10 cellular contexts compared by ENCODE assay signal in genomic region chr1:226826479-226827245, GRCh38. TPM values are rescaled to one million over a fixed set of nuclear protein-coding genes. Genes with fewer than 3 reads are reported as not detected.
DNase-seq lines count a peak whose midpoint lies in the region; ATAC-seq, FAIRE-seq and TF ChIP-seq lines count a peak whose summit lies in the region.
"Had no signal": no experiment of that assay in that cellular context is flagged by ENCODE, and none has a peak within 500 bp of the region (broad histone marks: within the 10 kb centered on the region; RNA-seq: fewer than 3 reads in every experiment).

No MANE protein-coding gene starts in this region.

- no peak for DNase-seq in CD8-positive, alpha-beta T cell
- DNase-seq in RWPE1 (ENCODE audit: low spot score) (no peak), sigmoid colon (no peak), GM12891 (ENCODE audit: insufficient read length, low spot score) (no peak), NCI-H748 (lab: John Stamatoyannopoulos, UW; ENCODE audit: unreplicated experiment) (no peak), NCI-H82 (lab: John Stamatoyannopoulos, UW) (no peak)
- DNase-seq: cerebellar nuclear complex had no signal

- H3K27me3 ChIP-seq in CD8-positive, alpha-beta T cell (ENCODE audit: insufficient read depth, low read length), result no peaks in the 10 kb centered on the region
- H3K27me3 ChIP-seq in esophagus (ENCODE audit: control insufficient read depth in 1 of 2, insufficient read depth in 2 of 2, low read length in 2 of 2) (no peaks in the 10 kb centered on the region), sigmoid colon (no peaks in the 10 kb centered on the region)

- no peak for TF ChIP-seq POLR2A in sigmoid colon (IDR thresholded peaks at IDR 0.05)
- TF ChIP-seq POLR2A in GM12891 (IDR thresholded peaks at IDR 0.05; ENCODE audit: low read depth, low read length), result no peak

- no peak for TF ChIP-seq CTCF in CD8-positive, alpha-beta T cell (IDR thresholded peaks at IDR 0.05)
- TF ChIP-seq CTCF in RWPE1 (conservative IDR thresholded peaks at IDR 0.05; ENCODE audit: low read depth) (no peak), sigmoid colon (IDR thresholded peaks at IDR 0.05) (no peak)

- H3K27ac ChIP-seq in CD8-positive, alpha-beta T cell (ENCODE audit: low read depth, low read length), result no peak overlapping the region
- H3K27ac ChIP-seq in RWPE1 (peak overlapping the region; percentile 9; the same call in 1 of the 2 replicates), esophagus (ENCODE audit: low read depth in 2 of 2, low read length in 1 of 2) (peak overlapping the region; percentile 72 to 95), sigmoid colon (peak overlapping the region; percentile 83 to 90 (median 88))

- POLR2A ChIA-PET in CD8-positive, alpha-beta T cell (lab: Charles Lee), result interaction anchor here (0.6 to 1.5 kb wide), 4 partner anchors 27 to 200 kb away, joined by 3 to 5 read pairs (median 4); no protein-coding TSS in a partner anchor
- POLR2A ChIA-PET in RWPE1 (lab: Yijun Ruan, JAX; ENCODE audit: low non-redundant PET), result no interaction called here

- no peak for FAIRE-seq in GM12891 (lab: Jason Lieb, UNC)

- H3K4me3 Mint-ChIP-seq in CD8-positive, alpha-beta T cell, result no peak overlapping the region
- H3K4me3 Mint-ChIP-seq: neural crest cell had no signal

- 87 to 90% methylated on average over 19 of the region's 19 CpGs for WGBS in esophagus, 2 donors
- 95% methylated on average over 19 of the region's 19 CpGs for WGBS in sigmoid colon, 2 donors

- no peaks in the 10 kb centered on the region for H3K27me3 Mint-ChIP-seq in CD8-positive, alpha-beta T cell (ENCODE audit: low read depth)

- no peak overlapping the region for H3K4me3 ChIP-seq in CD8-positive, alpha-beta T cell (ENCODE audit: low read depth, low read length)
- H3K4me3 ChIP-seq in esophagus (ENCODE audit: low read depth in 1 of 2, low read length in 2 of 2), result no peak overlapping the region
- H3K4me3 ChIP-seq in sigmoid colon, result no peak overlapping the region

- peak overlapping the region; percentile 18 for H3K27ac Mint-ChIP-seq in CD8-positive, alpha-beta T cell

- intact Hi-C loops in CD8-positive, alpha-beta T cell (cut with DNase I, micrococcal nuclease), result loop anchor here (5.0 kb wide), 2 partner anchors 94 to 139 kb away; no protein-coding TSS in a partner anchor
- intact Hi-C loops in sigmoid colon (cut with DNase I), result loop anchor here (10.0 kb wide), 2 partner anchors 122 to 402 kb away; no protein-coding TSS in a partner anchor

- no peak for ATAC-seq in CD8-positive, alpha-beta T cell
- no peak for ATAC-seq in GM21825 (IDR thresholded peaks at IDR 0.05; ENCODE audit: unreplicated experiment)

- H3K9me3 Mint-ChIP-seq in CD8-positive, alpha-beta T cell, result no peaks in the 10 kb centered on the region
- H3K9me3 Mint-ChIP-seq: neural crest cell had no signal

- CTCF ChIA-PET in CD8-positive, alpha-beta T cell (lab: Charles Lee), result interaction anchor here (0.6 to 10.8 kb wide), 11 partner anchors 9 to 427 kb away, joined by 3 to 218 read pairs (median 5); partner anchors contain the start of gene ITPKB
- CTCF ChIA-PET in RWPE1 (lab: Yijun Ruan, JAX), result interaction anchor here (0.7 to 5.3 kb wide), 7 partner anchors 10 to 402 kb away, joined by 3 to 35 read pairs (median 5); partner anchors contain the start of gene ITPKB

- H3K36me3 Mint-ChIP-seq in CD8-positive, alpha-beta T cell, result no peaks in the 10 kb centered on the region

- no peaks in the 10 kb centered on the region for H3K36me3 ChIP-seq in CD8-positive, alpha-beta T cell (ENCODE audit: insufficient read depth, low read length)
- no peaks in the 10 kb centered on the region for H3K36me3 ChIP-seq in esophagus (ENCODE audit: control insufficient read depth in 2 of 2, insufficient read depth in 2 of 2, low read length in 1 of 2)
- H3K36me3 ChIP-seq in sigmoid colon, result no peaks in the 10 kb centered on the region

- H3K4me1 Mint-ChIP-seq in CD8-positive, alpha-beta T cell (ENCODE audit: low read depth), result peaks cover 20% of the 10 kb centered on the region

- peaks cover 10% of the 10 kb centered on the region for H3K4me1 ChIP-seq in CD8-positive, alpha-beta T cell (ENCODE audit: insufficient read depth, low read length)
- H3K4me1 ChIP-seq in esophagus (ENCODE audit: control insufficient read depth in 2 of 2, insufficient read depth in 2 of 2, low read length in 1 of 2) (peaks cover 0 to 4% of the 10 kb centered on the region in 2 donors), sigmoid colon (peaks cover 0 to 37% (median 25%) of the 10 kb centered on the region in 4 donors)

- H3K9me3 ChIP-seq in CD8-positive, alpha-beta T cell (ENCODE audit: low read length), result no peaks in the 10 kb centered on the region
- H3K9me3 ChIP-seq in esophagus (ENCODE audit: control insufficient read depth in 2 of 2, insufficient read depth in 1 of 2, low read depth in 1 of 2, low read length in 1 of 2), result no peaks in the 10 kb centered on the region
- H3K9me3 ChIP-seq in sigmoid colon, result no peaks in the 10 kb centered on the region

- no peak for TF ChIP-seq EP300 in sigmoid colon (IDR thresholded peaks at IDR 0.05)

TF ChIP-seq in GM12891, 5 proteins besides CTCF, POLR2A, EP300 and RAD21:
- TF ChIP-seq POLR2AphosphoS5 (IDR thresholded peaks at IDR 0.05; ENCODE audit: low read depth, low read length) (no peak), TAF1 (IDR thresholded peaks at IDR 0.05; ENCODE audit: low read depth, low read length) (no peak), PAX5 (IDR thresholded peaks at IDR 0.05; ENCODE audit: insufficient read depth, low read length, severe bottlenecking) (no peak), POU2F2 (IDR thresholded peaks at IDR 0.05; ENCODE audit: low read depth, low read length) (no peak), SPI1 (IDR thresholded peaks at IDR 0.05; ENCODE audit: low read depth, low read length) (no peak)

RNA-seq across cellular contexts. Expression of gene PSEN2, which starts 43.8 kb away (rescaled TPM):
- 1 to 10 TPM in 1 of 2 experiments, under 1 TPM in 1; 1.00 to 1.7 TPM for total RNA-seq in CD8-positive, alpha-beta T cell
- 10 to 100 TPM in 1 of 2 donors, 1 to 10 TPM in 1; 8.8 to 12.0 TPM for polyA plus RNA-seq in esophagus
- 10 to 100 TPM; 23.2 to 56.8 (median 32.8) TPM for total RNA-seq in sigmoid colon
- 10 to 100 TPM in 2 of 3 donors, 1 to 10 TPM in 1; 4.4 to 16.9 (median 10.8) TPM for polyA plus RNA-seq in sigmoid colon
- polyA plus RNA-seq in GM12891 (2012; ENCODE audit: low read depth, missing spikeins), result 2.9 TPM

Comparison
In these comparisons a context has a peak if more than half of its experiments do, and no peak if none do; other contexts are left out.
1. RNA of gene PSEN2, which starts 43.8 kb away (total RNA-seq): 23.2 to 56.8 TPM in sigmoid colon; 1.00 to 1.7 TPM in CD8-positive, alpha-beta T cell; every median in the first group is over 4 times any median in the second.